Comparison of ENCODE assay signal across 24 cellular contexts in the genomic region with DNA sequence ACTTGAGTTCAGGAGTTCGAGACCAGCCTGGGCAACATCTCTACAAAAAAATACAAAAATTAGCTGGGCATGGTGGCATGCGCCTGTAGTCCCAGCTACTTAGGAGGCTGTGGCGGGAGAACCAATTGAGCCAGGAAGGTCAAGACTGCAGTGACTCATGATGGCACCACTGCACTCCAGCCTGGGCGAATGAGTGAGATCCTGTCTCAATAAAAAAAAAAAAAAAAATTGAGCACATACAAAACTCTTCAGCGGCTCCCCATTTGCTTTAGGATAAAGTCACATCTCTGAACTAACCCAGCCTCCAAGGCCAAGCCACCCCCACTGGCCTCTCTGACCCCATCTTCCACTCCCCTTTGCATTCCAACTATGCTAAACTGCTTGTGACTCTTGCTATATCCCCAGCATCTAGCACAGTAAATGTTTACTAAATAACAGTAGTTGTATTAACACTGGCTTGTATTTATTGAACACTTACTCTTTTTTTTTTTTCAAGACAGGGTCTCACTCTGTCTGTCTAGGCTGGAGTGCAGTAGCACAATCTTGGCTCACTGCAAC. TPM values are rescaled to one million over a fixed set of nuclear protein-coding genes. Genes with fewer than 3 reads are reported as not detected.
DNase-seq lines count a peak whose midpoint lies in the region; ATAC-seq and TF ChIP-seq lines count a peak whose summit lies in the region.
"Had no signal": no experiment of that assay in that cellular context is flagged by ENCODE, and none has a peak within 500 bp of the region (broad histone marks: within the 10 kb centered on the region; RNA-seq: fewer than 3 reads in every experiment).

No MANE protein-coding gene starts in this region.

- peaks cover 61% of the 10 kb centered on the region for H3K36me3 ChIP-seq in osteoblast (ENCODE audit: insufficient read depth, low read length)
- H3K36me3 ChIP-seq in naive thymus-derived CD4-positive, alpha-beta T cell (ENCODE audit: control insufficient read depth in 2 of 3, insufficient read depth in 3 of 3, low read length in 3 of 3) = no peaks in the 10 kb centered on the region
- H3K36me3 ChIP-seq in H7 (replicated peaks; ENCODE audit: control insufficient read depth, insufficient read depth, low read length) = peaks cover 1% of the 10 kb centered on the region
- H3K36me3 ChIP-seq: esophagus squamous epithelium, neutrophil, upper lobe of right lung had no signal

- no peak overlapping the region for H3K4me2 ChIP-seq in osteoblast (ENCODE audit: insufficient read depth, low read length)
- H3K4me2 ChIP-seq: KMS-11 had no signal

- no peaks in the 10 kb centered on the region for H3K36me3 Mint-ChIP-seq in dendritic cell treated with granulocyte-macrophage colony-stimulating factor and Interleukin-4, amounts not matched to agents 40 ng/mL and 50 ng/mL, for 4 days (ENCODE audit: low read depth)
- no peaks in the 10 kb centered on the region for H3K36me3 Mint-ChIP-seq in naive thymus-derived CD4-positive, alpha-beta T cell
- no peaks in the 10 kb centered on the region for H3K36me3 Mint-ChIP-seq in effector memory CD8-positive, alpha-beta T cell (ENCODE audit: insufficient read depth)
- H3K36me3 Mint-ChIP-seq: activated naive CD4-positive, alpha-beta T cell treated with anti-CD3 and anti-CD28 coated beads, Interleukin-2, amount 50 U/mL, for 72 hours had no signal

- H3K27me3 Mint-ChIP-seq in dendritic cell treated with granulocyte-macrophage colony-stimulating factor and Interleukin-4, amounts not matched to agents 40 ng/mL and 50 ng/mL, for 4 days = peaks cover 5% of the 10 kb centered on the region
- peaks cover 0 to 3% (median 0%) of the 10 kb centered on the region in 5 donors for H3K27me3 Mint-ChIP-seq in naive thymus-derived CD4-positive, alpha-beta T cell
- H3K27me3 Mint-ChIP-seq in effector memory CD8-positive, alpha-beta T cell = peaks cover 0 to 11% of the 10 kb centered on the region in 2 donors
- H3K27me3 Mint-ChIP-seq: activated T-helper 17 cell treated with anti-CD3 and anti-CD28 coated beads, Interleukin-2, amount 50 U/mL, for 72 hours had no signal

- CTCF ChIA-PET in naive thymus-derived CD4-positive, alpha-beta T cell (lab: Charles Lee) = interaction anchor here (1.0 to 6.5 kb wide), 7 partner anchors 10 to 67 kb away, joined by 3 to 49 read pairs (median 4); no protein-coding TSS in a partner anchor

- intact Hi-C loops in dendritic cell treated with granulocyte-macrophage colony-stimulating factor and Interleukin-4, amounts not matched to agents 40 ng/mL and 50 ng/mL, for 4 days (cut with micrococcal nuclease) = no loop called here
- intact Hi-C loops in naive thymus-derived CD4-positive, alpha-beta T cell (cut with micrococcal nuclease) = loop anchor here in 1 of 2 donors (5.0 to 10.0 kb wide), 2 partner anchors 182 to 231 kb away; a partner anchor contains a TSS

- peak overlapping the region; percentile 30 for H3K4me3 Mint-ChIP-seq in dendritic cell treated with granulocyte-macrophage colony-stimulating factor and Interleukin-4, amounts not matched to agents 40 ng/mL and 50 ng/mL, for 4 days
- no peak overlapping the region for H3K4me3 Mint-ChIP-seq in naive thymus-derived CD4-positive, alpha-beta T cell
- no peak overlapping the region for H3K4me3 Mint-ChIP-seq in effector memory CD8-positive, alpha-beta T cell
- H3K4me3 Mint-ChIP-seq: activated T-helper 17 cell treated with anti-CD3 and anti-CD28 coated beads, Interleukin-2, amount 50 U/mL, for 72 hours; WTC11 had no signal

- POLR2A ChIA-PET in naive thymus-derived CD4-positive, alpha-beta T cell (lab: Charles Lee) = interaction anchor here (0.7 kb wide), 1 partner anchor 996 kb away, joined by 3 read pairs; no protein-coding TSS in a partner anchor

- TF ChIP-seq CTCF in osteoblast (IDR thresholded peaks at IDR 0.05; ENCODE audit: extremely low read depth, low read depth, low read length) = no peak

- H3K9me3 ChIP-seq in osteoblast (ENCODE audit: low read depth, low read length) = no peaks in the 10 kb centered on the region
- H3K9me3 ChIP-seq in naive thymus-derived CD4-positive, alpha-beta T cell (ENCODE audit: control insufficient read depth in 2 of 3, low read length in 3 of 3) = no peaks in the 10 kb centered on the region
- H3K9me3 ChIP-seq: esophagus squamous epithelium, neutrophil, psoas muscle, upper lobe of right lung had no signal

- H4K20me1 ChIP-seq in osteoblast (ENCODE audit: insufficient read depth, low read length) = peaks cover 31% of the 10 kb centered on the region

- H3K27me3 ChIP-seq in osteoblast (ENCODE audit: insufficient read depth, low read length) (no peaks in the 10 kb centered on the region), H7 (ENCODE audit: control insufficient read depth, insufficient read depth, low read length) (no peaks in the 10 kb centered on the region)
- H3K27me3 ChIP-seq in naive thymus-derived CD4-positive, alpha-beta T cell (ENCODE audit: control insufficient read depth in 2 of 2, insufficient read depth in 2 of 2, low read length in 2 of 2) = no peaks in the 10 kb centered on the region
- H3K27me3 ChIP-seq: neutrophil, upper lobe of right lung had no signal

- H3K4me1 ChIP-seq in osteoblast (ENCODE audit: insufficient read depth, low read length) = peaks cover 21% of the 10 kb centered on the region
- peaks cover 0 to 5% of the 10 kb centered on the region in 2 donors for H3K4me1 ChIP-seq in naive thymus-derived CD4-positive, alpha-beta T cell (ENCODE audit: control insufficient read depth in 2 of 2, insufficient read depth in 2 of 2, low read length in 2 of 2)
- H3K4me1 ChIP-seq: psoas muscle, upper lobe of right lung had no signal

- no peaks in the 10 kb centered on the region for H3K9me3 Mint-ChIP-seq in dendritic cell treated with granulocyte-macrophage colony-stimulating factor and Interleukin-4, amounts not matched to agents 40 ng/mL and 50 ng/mL, for 4 days
- no peaks in the 10 kb centered on the region for H3K9me3 Mint-ChIP-seq in naive thymus-derived CD4-positive, alpha-beta T cell
- H3K9me3 Mint-ChIP-seq in effector memory CD8-positive, alpha-beta T cell = no peaks in the 10 kb centered on the region
- H3K9me3 Mint-ChIP-seq: activated naive CD4-positive, alpha-beta T cell treated with anti-CD3 and anti-CD28 coated beads, Interleukin-2, amount 50 U/mL, for 72 hours; activated T-helper 17 cell treated with anti-CD3 and anti-CD28 coated beads, Interleukin-2, amount 50 U/mL, for 72 hours; WTC11 had no signal

- H3K27ac ChIP-seq in osteoblast (ENCODE audit: low read depth, low read length) = peak overlapping the region; percentile 7
- no peak overlapping the region for H3K27ac ChIP-seq in naive thymus-derived CD4-positive, alpha-beta T cell (ENCODE audit: low read depth, low read length)
- H3K27ac ChIP-seq: esophagus squamous epithelium, KMS-11, neutrophil, psoas muscle, upper lobe of right lung had no signal

- no peak overlapping the region for H2AFZ ChIP-seq in osteoblast (ENCODE audit: low read length)

- ATAC-seq in naive thymus-derived CD4-positive, alpha-beta T cell = no peak
- no peak for ATAC-seq in effector memory CD8-positive, alpha-beta T cell (replicated peaks)
- ATAC-seq: activated naive CD4-positive, alpha-beta T cell treated with anti-CD3 and anti-CD28 coated beads, Interleukin-2, amount 50 U/mL, for 72 hours; activated T-helper 17 cell treated with anti-CD3 and anti-CD28 coated beads, Interleukin-2, amount 50 U/mL, for 72 hours; psoas muscle; WTC11 had no signal

- peak; percentile 72 for DNase-seq in EL
- DNase-seq in LHCN-M2 (ENCODE audit: low read depth) = peak; percentile 66
- DNase-seq in osteoblast (ENCODE audit: insufficient read length, low spot score, missing footprints) = peak; percentile 66
- DNase-seq in naive thymus-derived CD4-positive, alpha-beta T cell = no peak
- DNase-seq in H7 = no peak
- DNase-seq in activated gamma-delta T cell treated with Interleukin-2 at 50 U/mL for 16 hours = no peak
- no peak for DNase-seq in effector memory CD8-positive, alpha-beta T cell
- DNase-seq: activated CD8-positive, alpha-beta memory T cell treated with anti-CD3 and anti-CD28 coated beads, Interleukin-2, amount 50 U/mL, for 4 hours; effector memory CD4-positive, alpha-beta T cell; esophagus squamous epithelium; glutamatergic neuron; GOT3; kidney; NCI-H187 treated with DMSO at 0.1 percent for 48 hours; NCI-H69; psoas muscle; upper lobe of right lung had no signal

- H3K27ac Mint-ChIP-seq in dendritic cell treated with granulocyte-macrophage colony-stimulating factor and Interleukin-4, amounts not matched to agents 40 ng/mL and 50 ng/mL, for 4 days = no peak overlapping the region
- peak overlapping the region in 1 of 9 donors; percentile 62 for H3K27ac Mint-ChIP-seq in naive thymus-derived CD4-positive, alpha-beta T cell
- H3K27ac Mint-ChIP-seq in effector memory CD8-positive, alpha-beta T cell = no peak overlapping the region
- H3K27ac Mint-ChIP-seq: activated T-helper 17 cell treated with anti-CD3 and anti-CD28 coated beads, Interleukin-2, amount 50 U/mL, for 72 hours had no signal

- peaks cover 42% of the 10 kb centered on the region for H3K4me1 Mint-ChIP-seq in dendritic cell treated with granulocyte-macrophage colony-stimulating factor and Interleukin-4, amounts not matched to agents 40 ng/mL and 50 ng/mL, for 4 days (ENCODE audit: low read depth)
- peaks cover 10 to 25% (median 19%) of the 10 kb centered on the region in 7 donors for H3K4me1 Mint-ChIP-seq in naive thymus-derived CD4-positive, alpha-beta T cell
- peaks cover 3 to 4% of the 10 kb centered on the region in 2 donors for H3K4me1 Mint-ChIP-seq in effector memory CD8-positive, alpha-beta T cell (ENCODE audit: low read depth in 2 of 2)

- H3K79me2 ChIP-seq in osteoblast (ENCODE audit: insufficient read depth, low read length) = peaks cover 50% of the 10 kb centered on the region

- H3K4me3 ChIP-seq in osteoblast (ENCODE audit: insufficient read depth, low read length) (no peak overlapping the region), H7 (ENCODE audit: insufficient read depth, low read depth, low read length) (no peak overlapping the region)
- H3K4me3 ChIP-seq in naive thymus-derived CD4-positive, alpha-beta T cell (ENCODE audit: low read length) = no peak overlapping the region
- H3K4me3 ChIP-seq: esophagus squamous epithelium, lung, psoas muscle, upper lobe of right lung had no signal

RNA-seq across cellular contexts. Expression of a gene that starts 28.9 kb away (rescaled TPM):
- total RNA-seq in LHCN-M2 (2014; rRNA removed) = 21.0 and 23.9 TPM in 2 replicates
- polyA plus RNA-seq in LHCN-M2 (2012) = 126 TPM
- total RNA-seq in osteoblast = 30.1 and 33.3 TPM in 2 replicates
- not detected for total RNA-seq in naive thymus-derived CD4-positive, alpha-beta T cell
- not detected for polyA plus RNA-seq in naive thymus-derived CD4-positive, alpha-beta T cell
- 1.6 and 5.0 TPM in 2 replicates for total RNA-seq in H7 (2014; rRNA removed; shearing (Covaris generic))
- total RNA-seq: activated T-helper 17 cell treated with anti-CD3 and anti-CD28 coated beads, Interleukin-2, amount 50 U/mL, for 72 hours had no signal

RNA-seq across cellular contexts. Expression of a gene that starts 40.9 kb away (rescaled TPM):
- total RNA-seq in LHCN-M2 (2014; rRNA removed) (69.7 and 92.5 TPM in 2 replicates), osteoblast (47.1 and 52.5 TPM in 2 replicates)
- 50.2 TPM for polyA plus RNA-seq in LHCN-M2 (2012)
- 100 to 1,000 TPM; 146 to 291 (median 263) TPM for total RNA-seq in naive thymus-derived CD4-positive, alpha-beta T cell
- 10 to 100 TPM; 41.5 to 70.5 TPM for polyA plus RNA-seq in naive thymus-derived CD4-positive, alpha-beta T cell
- 80.8 and 109 TPM in 2 replicates for total RNA-seq in H7 (2014; rRNA removed; shearing (Covaris generic))

Comparison
In these comparisons a context has a peak if more than half of its experiments do, and no peak if none do; other contexts are left out.
1. DNase-seq: peak in EL (single experiment), LHCN-M2 (single experiment) and osteoblast (single experiment); none in naive thymus-derived CD4-positive, alpha-beta T cell (0 of 9), H7 (single experiment), activated gamma-delta T cell treated with Interleukin-2 at 50 U/mL for 16 hours (single experiment) and effector memory CD8-positive, alpha-beta T cell (0 of 3).